In the genomic region with DNA sequence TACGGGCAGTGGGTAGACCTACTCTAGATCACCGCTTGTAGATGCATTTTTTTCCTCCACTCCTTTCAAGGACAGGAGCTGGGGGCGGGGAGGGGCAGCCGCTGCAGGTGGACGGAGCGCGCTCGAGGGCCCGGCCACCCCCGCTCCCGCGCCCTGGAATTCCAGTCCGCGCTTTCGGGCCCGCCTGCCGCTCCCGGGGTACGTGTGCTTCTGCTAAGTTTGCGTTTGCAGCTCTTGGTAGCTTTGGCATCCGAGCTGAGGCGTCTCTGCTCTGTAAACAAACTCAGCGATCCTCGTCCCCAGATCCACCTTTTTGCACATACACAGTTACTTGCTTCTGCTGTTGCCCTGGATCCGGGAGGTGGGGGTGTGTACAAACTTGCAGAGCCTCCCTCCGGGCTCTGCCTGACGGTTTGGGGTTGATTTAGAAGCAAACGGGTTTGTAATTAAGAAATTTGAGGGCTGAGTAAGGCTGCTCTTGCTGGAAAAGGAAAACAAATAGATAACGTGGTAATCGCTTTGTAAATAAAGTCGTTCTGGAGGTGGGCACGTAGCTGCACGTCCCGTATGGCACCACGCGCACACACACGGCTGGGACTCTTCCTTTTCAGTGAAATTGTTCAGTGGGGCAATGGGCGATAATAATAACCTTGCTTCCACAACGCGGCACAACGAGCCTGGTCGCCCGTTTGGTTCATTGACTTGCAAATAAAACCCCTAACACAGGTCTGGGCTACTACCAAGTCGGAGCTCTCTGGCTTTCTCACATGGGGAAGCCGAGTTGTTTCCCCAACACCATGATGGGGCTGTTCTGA, we compare ENCODE assay signal across 8 cellular contexts. TPM values are rescaled to one million over a fixed set of nuclear protein-coding genes. Genes with fewer than 3 reads are reported as not detected.
DNase-seq lines count a peak whose midpoint lies in the region; ATAC-seq and TF ChIP-seq lines count a peak whose summit lies in the region.

No MANE protein-coding gene starts in this region.

- H3K9me3 ChIP-seq in right cardiac atrium (ENCODE audit: control insufficient read depth, low read length) = no peaks in the 10 kb centered on the region
- no peaks in the 10 kb centered on the region for H3K9me3 ChIP-seq in uterus

- WGBS in right cardiac atrium = under 1% methylated on average over 45 of the region's 45 CpGs

- H3K4me1 ChIP-seq in right cardiac atrium (ENCODE audit: control insufficient read depth, insufficient read depth, low read length) (no peaks in the 10 kb centered on the region), uterus (no peaks in the 10 kb centered on the region)

- DNase-seq in GM13977 (ENCODE audit: low spot score) (peak; percentile 74), NCI-H146 treated with DMSO at 0.1 percent for 48 hours (lab: John Stamatoyannopoulos, UW; ENCODE audit: unreplicated experiment) (peak; percentile 99), T-helper 1 cell (peak; percentile 61 to 92 (median 77)), amygdala (lab: John Stamatoyannopoulos, UW) (peak in 54 of 56 donors; percentile 43 to 91 (median 76)), right cardiac atrium (peak; percentile 88 to 95 (median 95)), pulmonary artery endothelial cell (ENCODE audit: low read depth, low spot score) (peak; percentile 92), uterus (peak; percentile 88 to 93)

- ATAC-seq in HG02870 (IDR thresholded peaks at IDR 0.05; ENCODE audit: unreplicated experiment) (peak; percentile 45), right cardiac atrium (peak; percentile 87 to 88)

- in situ Hi-C loops in GM13977 (cut with MboI; ENCODE audit: low pct_unique_long_range_greater_than_20kb, low sequenced_read_pairs, unreplicated experiment) = loop anchor here (25.0 kb wide), 1 partner anchor 512 kb away; no protein-coding TSS in a partner anchor

- TF ChIP-seq CTCF in GM13977 (IDR thresholded peaks at IDR 0.05; ENCODE audit: extremely low read depth, insufficient read depth, missing control alignments) (no peak), uterus (IDR thresholded peaks at IDR 0.05) (peak in 2 of 4 experiments; percentile 4 to 25)

- peak overlapping the region; percentile 98 for H3K27ac ChIP-seq in right cardiac atrium (ENCODE audit: low read length)
- peak overlapping the region; percentile 95 to 99 for H3K27ac ChIP-seq in uterus

- peak; percentile 19 to 61 for TF ChIP-seq POLR2A in uterus (IDR thresholded peaks at IDR 0.05)

- H3K36me3 ChIP-seq in uterus = no peaks in the 10 kb centered on the region

- intact Hi-C loops in right cardiac atrium (cut with DNase I) = loop anchor here in 3 of 4 donors (10.0 kb wide), 4 partner anchors 139 to 1069 kb away; no protein-coding TSS in a partner anchor
- intact Hi-C loops in uterus (cut with DNase I; ENCODE audit: low total_unique reads) = loop anchor here (2.0 to 10.0 kb wide), 2 partner anchors 149 to 219 kb away; no protein-coding TSS in a partner anchor

- H3K27me3 ChIP-seq in right cardiac atrium (ENCODE audit: control insufficient read depth, insufficient read depth) (no peaks in the 10 kb centered on the region), uterus (no peaks in the 10 kb centered on the region)

- H3K4me3 ChIP-seq in right cardiac atrium (ENCODE audit: low read length) = peak overlapping the region; percentile 85
- peak overlapping the region; percentile 80 to 89 for H3K4me3 ChIP-seq in uterus

RNA-seq across cellular contexts. Expression of a gene that starts 1.0 kb away (rescaled TPM):
- total RNA-seq in right cardiac atrium (100 to 1,000 TPM in 3 of 4 donors, 10 to 100 TPM in 1; 67.9 to 138 (median 113) TPM), pulmonary artery endothelial cell (44.4 and 52.2 TPM in 2 replicates), uterus (100 to 1,000 TPM in 3 of 4 donors, 10 to 100 TPM in 1; 53.4 to 260 (median 159) TPM)
- 35.7 TPM for polyA plus RNA-seq in right cardiac atrium

Comparison
In these comparisons a context has a peak if more than half of its experiments do, and no peak if none do; other contexts are left out.
1. Peak in every context shown above with its lines: DNase-seq, ATAC-seq, H3K4me3 ChIP-seq and H3K27ac ChIP-seq.